ENCODE assay signal across 8 cellular contexts in genomic region chr10:78231327-78231726, GRCh38.
"Had no signal": no experiment of that assay in that cellular context is flagged by ENCODE, and none has a peak within 500 bp of the region (broad histone marks: within the 10 kb centered on the region; RNA-seq: fewer than 3 reads in every experiment).

No MANE protein-coding gene starts in this region.

- DNase-seq: GDM1, GF-D8 had no signal

- FAIRE-seq: G401.6, GM12878, GM12891, GM12892, GM18507, GM19239 had no signal

- H3K4me3 ChIP-seq: GM12878 had no signal

- ATAC-seq: GM12878 had no signal
